1 cellular context compared by ENCODE assay signal in the genomic region with DNA sequence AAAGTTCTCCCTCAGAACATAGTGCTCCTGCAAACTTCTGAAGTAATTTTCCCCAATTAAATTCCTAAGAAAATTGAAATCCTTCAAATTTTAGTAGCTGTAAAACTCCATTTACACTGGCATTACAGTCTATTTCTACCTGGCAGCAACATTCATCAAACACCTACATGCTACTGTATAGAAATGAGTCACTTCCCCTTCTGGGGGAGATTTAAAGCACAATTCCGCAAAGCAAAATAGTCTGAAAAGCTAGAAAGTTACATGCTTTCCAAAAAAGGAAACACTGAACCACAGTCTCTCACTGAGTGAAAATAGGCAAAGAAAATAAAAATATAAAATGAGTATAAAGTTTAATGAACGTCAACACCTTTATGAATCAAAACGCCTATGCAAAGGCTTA.
TF ChIP-seq lines count a peak whose summit lies in the region.

No MANE protein-coding gene starts in this region.

TF ChIP-seq in GM12878, 131 proteins besides CTCF, POLR2A, EP300 and RAD21 (continued from another document and continues in another):
- TF ChIP-seq GATAD2B (conservative IDR thresholded peaks at IDR 0.05; ENCODE audit: low read depth) (0 out of 2 replicates have a peak, but pooled peaks have one; percentile 23), NR2F1 (conservative IDR thresholded peaks at IDR 0.05) (0 out of 2 replicates have a peak, but pooled peaks have one; percentile 16), ZNF24 (IDR thresholded peaks at IDR 0.05) (0 out of 2 replicates have a peak, but pooled peaks have one; percentile 38), CHD1 (IDR thresholded peaks at IDR 0.05; ENCODE audit: low read depth, low read length) (no peak), JUNB (IDR thresholded peaks at IDR 0.05) (peak; percentile 97), DPF2 (IDR thresholded peaks at IDR 0.05) (peak; percentile 99), RUNX3 (IDR thresholded peaks at IDR 0.05; ENCODE audit: low read length) (peak; percentile 89), FOXM1 (IDR thresholded peaks at IDR 0.05; ENCODE audit: low read depth, low read length) (peak; percentile 67; the same call in 1 of the 2 replicates), ETV6 (conservative IDR thresholded peaks at IDR 0.05 in 1 of 2, IDR thresholded peaks at IDR 0.05 in 1 of 2; ENCODE audit: borderline replicate concordance in 1 of 2, low read depth in 1 of 2) (peak in 1 of 2 experiments; percentile 96; a peak in 2 of 4 replicates), CREB1 (IDR thresholded peaks at IDR 0.05; ENCODE audit: low read depth) (peak; percentile 45; the same call in 1 of the 2 replicates), BCL11A (IDR thresholded peaks at IDR 0.05; ENCODE audit: low read depth, low read length) (peak; percentile 93), ZNF217 (IDR thresholded peaks at IDR 0.05) (peak; percentile 82), TBL1XR1 (IDR thresholded peaks at IDR 0.05; ENCODE audit: low read depth, low read length) (peak; percentile 43; the same call in 1 of the 2 replicates), IKZF1 (conservative IDR thresholded peaks at IDR 0.05) (peak; percentile 82), CREM (IDR thresholded peaks at IDR 0.05; ENCODE audit: low read depth) (peak; percentile 74; the same call in 1 of the 2 replicates), ATF7 (IDR thresholded peaks at IDR 0.05; ENCODE audit: low read depth) (peak; percentile 85), SMARCA5 (IDR thresholded peaks at IDR 0.05) (no peak), EED (IDR thresholded peaks at IDR 0.05; ENCODE audit: low read depth) (no peak), CBFB (IDR thresholded peaks at IDR 0.05; ENCODE audit: low read depth) (no peak), TCF12 (IDR thresholded peaks at IDR 0.05; ENCODE audit: low read depth, low read length) (no peak), BMI1 (IDR thresholded peaks at IDR 0.05; ENCODE audit: borderline replicate concordance) (peak; percentile 87), IKZF2 (IDR thresholded peaks at IDR 0.05) (peak; percentile 76 to 79), NFIC (IDR thresholded peaks at IDR 0.05; ENCODE audit: low read depth, low read length) (peak; percentile 85), RBBP5 (conservative IDR thresholded peaks at IDR 0.05) (no peak), MEF2B (IDR thresholded peaks at IDR 0.05; ENCODE audit: partially characterized antibody, poor library complexity, severe bottlenecking) (peak; percentile 95), JUND (IDR thresholded peaks at IDR 0.05; ENCODE audit: low read depth, low read length) (peak; percentile 93), MTA2 (IDR thresholded peaks at IDR 0.05; ENCODE audit: low read depth) (peak; percentile 87), IRF4 (IDR thresholded peaks at IDR 0.05; ENCODE audit: low read depth, low read length) (peak; percentile 94), SRF (IDR thresholded peaks at IDR 0.05; ENCODE audit: low read depth in 2 of 2, low read length in 2 of 2) (0 out of 4 replicates have a peak, but pooled peaks of 1 of the 2 experiments have one; percentile 48), SIN3A (IDR thresholded peaks at IDR 0.05; ENCODE audit: low read depth, low read length) (no peak), RB1 (IDR thresholded peaks at IDR 0.05; ENCODE audit: borderline replicate concordance) (no peak), MEF2A (IDR thresholded peaks at IDR 0.05; ENCODE audit: insufficient read depth, low read depth, low read length) (peak; percentile 95), MTA3 (IDR thresholded peaks at IDR 0.05; ENCODE audit: borderline replicate concordance, low read length) (peak; percentile 84; the same call in 1 of the 2 replicates), EGR1 (IDR thresholded peaks at IDR 0.05; ENCODE audit: borderline replicate concordance in 1 of 2, low read depth in 2 of 2, low read length in 2 of 2) (peak in 1 of 2 experiments; percentile 15; a peak in 1 of 3 replicates)
- TF ChIP-seq, protein P1, sequence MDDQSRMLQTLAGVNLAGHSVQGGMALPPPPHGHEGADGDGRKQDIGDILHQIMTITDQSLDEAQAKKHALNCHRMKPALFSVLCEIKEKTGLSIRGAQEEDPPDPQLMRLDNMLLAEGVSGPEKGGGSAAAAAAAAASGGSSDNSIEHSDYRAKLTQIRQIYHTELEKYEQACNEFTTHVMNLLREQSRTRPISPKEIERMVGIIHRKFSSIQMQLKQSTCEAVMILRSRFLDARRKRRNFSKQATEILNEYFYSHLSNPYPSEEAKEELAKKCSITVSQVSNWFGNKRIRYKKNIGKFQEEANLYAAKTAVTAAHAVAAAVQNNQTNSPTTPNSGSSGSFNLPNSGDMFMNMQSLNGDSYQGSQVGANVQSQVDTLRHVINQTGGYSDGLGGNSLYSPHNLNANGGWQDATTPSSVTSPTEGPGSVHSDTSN (IDR thresholded peaks at IDR 0.05; ENCODE audit: insufficient replicate concordance, low read depth, low read length): peak; percentile 64
- TF ChIP-seq, protein P2, sequence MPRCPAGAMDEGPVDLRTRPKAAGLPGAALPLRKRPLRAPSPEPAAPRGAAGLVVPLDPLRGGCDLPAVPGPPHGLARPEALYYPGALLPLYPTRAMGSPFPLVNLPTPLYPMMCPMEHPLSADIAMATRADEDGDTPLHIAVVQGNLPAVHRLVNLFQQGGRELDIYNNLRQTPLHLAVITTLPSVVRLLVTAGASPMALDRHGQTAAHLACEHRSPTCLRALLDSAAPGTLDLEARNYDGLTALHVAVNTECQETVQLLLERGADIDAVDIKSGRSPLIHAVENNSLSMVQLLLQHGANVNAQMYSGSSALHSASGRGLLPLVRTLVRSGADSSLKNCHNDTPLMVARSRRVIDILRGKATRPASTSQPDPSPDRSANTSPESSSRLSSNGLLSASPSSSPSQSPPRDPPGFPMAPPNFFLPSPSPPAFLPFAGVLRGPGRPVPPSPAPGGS (IDR thresholded peaks at IDR 0.05; ENCODE audit: borderline replicate concordance, insufficient read depth, low read depth, low read length, poor library complexity, severe bottlenecking): peak; percentile 55
- TF ChIP-seq, protein P3, sequence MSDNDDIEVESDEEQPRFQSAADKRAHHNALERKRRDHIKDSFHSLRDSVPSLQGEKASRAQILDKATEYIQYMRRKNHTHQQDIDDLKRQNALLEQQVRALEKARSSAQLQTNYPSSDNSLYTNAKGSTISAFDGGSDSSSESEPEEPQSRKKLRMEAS (IDR thresholded peaks at IDR 0.05; ENCODE audit: low read depth, low read length): no peak
- TF ChIP-seq, protein P4, sequence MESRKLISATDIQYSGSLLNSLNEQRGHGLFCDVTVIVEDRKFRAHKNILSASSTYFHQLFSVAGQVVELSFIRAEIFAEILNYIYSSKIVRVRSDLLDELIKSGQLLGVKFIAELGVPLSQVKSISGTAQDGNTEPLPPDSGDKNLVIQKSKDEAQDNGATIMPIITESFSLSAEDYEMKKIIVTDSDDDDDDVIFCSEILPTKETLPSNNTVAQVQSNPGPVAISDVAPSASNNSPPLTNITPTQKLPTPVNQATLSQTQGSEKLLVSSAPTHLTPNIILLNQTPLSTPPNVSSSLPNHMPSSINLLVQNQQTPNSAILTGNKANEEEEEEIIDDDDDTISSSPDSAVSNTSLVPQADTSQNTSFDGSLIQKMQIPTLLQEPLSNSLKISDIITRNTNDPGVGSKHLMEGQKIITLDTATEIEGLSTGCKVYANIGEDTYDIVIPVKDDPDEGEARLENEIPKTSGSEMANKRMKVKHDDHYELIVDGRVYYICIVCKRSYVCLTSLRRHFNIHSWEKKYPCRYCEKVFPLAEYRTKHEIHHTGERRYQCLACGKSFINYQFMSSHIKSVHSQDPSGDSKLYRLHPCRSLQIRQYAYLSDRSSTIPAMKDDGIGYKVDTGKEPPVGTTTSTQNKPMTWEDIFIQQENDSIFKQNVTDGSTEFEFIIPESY (IDR thresholded peaks at IDR 0.05): no peak
- TF ChIP-seq, protein P5, sequence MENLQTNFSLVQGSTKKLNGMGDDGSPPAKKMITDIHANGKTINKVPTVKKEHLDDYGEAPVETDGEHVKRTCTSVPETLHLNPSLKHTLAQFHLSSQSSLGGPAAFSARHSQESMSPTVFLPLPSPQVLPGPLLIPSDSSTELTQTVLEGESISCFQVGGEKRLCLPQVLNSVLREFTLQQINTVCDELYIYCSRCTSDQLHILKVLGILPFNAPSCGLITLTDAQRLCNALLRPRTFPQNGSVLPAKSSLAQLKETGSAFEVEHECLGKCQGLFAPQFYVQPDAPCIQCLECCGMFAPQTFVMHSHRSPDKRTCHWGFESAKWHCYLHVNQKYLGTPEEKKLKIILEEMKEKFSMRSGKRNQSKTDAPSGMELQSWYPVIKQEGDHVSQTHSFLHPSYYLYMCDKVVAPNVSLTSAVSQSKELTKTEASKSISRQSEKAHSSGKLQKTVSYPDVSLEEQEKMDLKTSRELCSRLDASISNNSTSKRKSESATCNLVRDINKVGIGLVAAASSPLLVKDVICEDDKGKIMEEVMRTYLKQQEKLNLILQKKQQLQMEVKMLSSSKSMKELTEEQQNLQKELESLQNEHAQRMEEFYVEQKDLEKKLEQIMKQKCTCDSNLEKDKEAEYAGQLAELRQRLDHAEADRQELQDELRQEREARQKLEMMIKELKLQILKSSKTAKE (IDR thresholded peaks at IDR 0.05; ENCODE audit: low read depth, poor library complexity, severe bottlenecking): peak; percentile 94
- TF ChIP-seq, protein P6, sequence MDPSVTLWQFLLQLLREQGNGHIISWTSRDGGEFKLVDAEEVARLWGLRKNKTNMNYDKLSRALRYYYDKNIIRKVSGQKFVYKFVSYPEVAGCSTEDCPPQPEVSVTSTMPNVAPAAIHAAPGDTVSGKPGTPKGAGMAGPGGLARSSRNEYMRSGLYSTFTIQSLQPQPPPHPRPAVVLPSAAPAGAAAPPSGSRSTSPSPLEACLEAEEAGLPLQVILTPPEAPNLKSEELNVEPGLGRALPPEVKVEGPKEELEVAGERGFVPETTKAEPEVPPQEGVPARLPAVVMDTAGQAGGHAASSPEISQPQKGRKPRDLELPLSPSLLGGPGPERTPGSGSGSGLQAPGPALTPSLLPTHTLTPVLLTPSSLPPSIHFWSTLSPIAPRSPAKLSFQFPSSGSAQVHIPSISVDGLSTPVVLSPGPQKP (IDR thresholded peaks at IDR 0.05; ENCODE audit: low read depth, low read length): no peak
- TF ChIP-seq, protein P7, sequence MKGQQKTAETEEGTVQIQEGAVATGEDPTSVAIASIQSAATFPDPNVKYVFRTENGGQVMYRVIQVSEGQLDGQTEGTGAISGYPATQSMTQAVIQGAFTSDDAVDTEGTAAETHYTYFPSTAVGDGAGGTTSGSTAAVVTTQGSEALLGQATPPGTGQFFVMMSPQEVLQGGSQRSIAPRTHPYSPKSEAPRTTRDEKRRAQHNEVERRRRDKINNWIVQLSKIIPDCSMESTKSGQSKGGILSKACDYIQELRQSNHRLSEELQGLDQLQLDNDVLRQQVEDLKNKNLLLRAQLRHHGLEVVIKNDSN (IDR thresholded peaks at IDR 0.05; ENCODE audit: borderline replicate concordance, extremely low read length, insufficient read depth, low read depth, low read length): no peak
- TF ChIP-seq, protein P8, sequence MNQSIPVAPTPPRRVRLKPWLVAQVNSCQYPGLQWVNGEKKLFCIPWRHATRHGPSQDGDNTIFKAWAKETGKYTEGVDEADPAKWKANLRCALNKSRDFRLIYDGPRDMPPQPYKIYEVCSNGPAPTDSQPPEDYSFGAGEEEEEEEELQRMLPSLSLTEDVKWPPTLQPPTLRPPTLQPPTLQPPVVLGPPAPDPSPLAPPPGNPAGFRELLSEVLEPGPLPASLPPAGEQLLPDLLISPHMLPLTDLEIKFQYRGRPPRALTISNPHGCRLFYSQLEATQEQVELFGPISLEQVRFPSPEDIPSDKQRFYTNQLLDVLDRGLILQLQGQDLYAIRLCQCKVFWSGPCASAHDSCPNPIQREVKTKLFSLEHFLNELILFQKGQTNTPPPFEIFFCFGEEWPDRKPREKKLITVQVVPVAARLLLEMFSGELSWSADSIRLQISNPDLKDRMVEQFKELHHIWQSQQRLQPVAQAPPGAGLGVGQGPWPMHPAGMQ (IDR thresholded peaks at IDR 0.05; ENCODE audit: borderline replicate concordance): no peak
- TF ChIP-seq, protein P9, sequence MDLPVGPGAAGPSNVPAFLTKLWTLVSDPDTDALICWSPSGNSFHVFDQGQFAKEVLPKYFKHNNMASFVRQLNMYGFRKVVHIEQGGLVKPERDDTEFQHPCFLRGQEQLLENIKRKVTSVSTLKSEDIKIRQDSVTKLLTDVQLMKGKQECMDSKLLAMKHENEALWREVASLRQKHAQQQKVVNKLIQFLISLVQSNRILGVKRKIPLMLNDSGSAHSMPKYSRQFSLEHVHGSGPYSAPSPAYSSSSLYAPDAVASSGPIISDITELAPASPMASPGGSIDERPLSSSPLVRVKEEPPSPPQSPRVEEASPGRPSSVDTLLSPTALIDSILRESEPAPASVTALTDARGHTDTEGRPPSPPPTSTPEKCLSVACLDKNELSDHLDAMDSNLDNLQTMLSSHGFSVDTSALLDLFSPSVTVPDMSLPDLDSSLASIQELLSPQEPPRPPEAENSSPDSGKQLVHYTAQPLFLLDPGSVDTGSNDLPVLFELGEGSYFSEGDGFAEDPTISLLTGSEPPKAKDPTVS (IDR thresholded peaks at IDR 0.05; ENCODE audit: low read depth, low read length): no peak
- TF ChIP-seq, protein P10, sequence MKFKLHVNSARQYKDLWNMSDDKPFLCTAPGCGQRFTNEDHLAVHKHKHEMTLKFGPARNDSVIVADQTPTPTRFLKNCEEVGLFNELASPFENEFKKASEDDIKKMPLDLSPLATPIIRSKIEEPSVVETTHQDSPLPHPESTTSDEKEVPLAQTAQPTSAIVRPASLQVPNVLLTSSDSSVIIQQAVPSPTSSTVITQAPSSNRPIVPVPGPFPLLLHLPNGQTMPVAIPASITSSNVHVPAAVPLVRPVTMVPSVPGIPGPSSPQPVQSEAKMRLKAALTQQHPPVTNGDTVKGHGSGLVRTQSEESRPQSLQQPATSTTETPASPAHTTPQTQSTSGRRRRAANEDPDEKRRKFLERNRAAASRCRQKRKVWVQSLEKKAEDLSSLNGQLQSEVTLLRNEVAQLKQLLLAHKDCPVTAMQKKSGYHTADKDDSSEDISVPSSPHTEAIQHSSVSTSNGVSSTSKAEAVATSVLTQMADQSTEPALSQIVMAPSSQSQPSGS (IDR thresholded peaks at IDR 0.05; ENCODE audit: low read length): peak; percentile 92
- TF ChIP-seq, protein P11, sequence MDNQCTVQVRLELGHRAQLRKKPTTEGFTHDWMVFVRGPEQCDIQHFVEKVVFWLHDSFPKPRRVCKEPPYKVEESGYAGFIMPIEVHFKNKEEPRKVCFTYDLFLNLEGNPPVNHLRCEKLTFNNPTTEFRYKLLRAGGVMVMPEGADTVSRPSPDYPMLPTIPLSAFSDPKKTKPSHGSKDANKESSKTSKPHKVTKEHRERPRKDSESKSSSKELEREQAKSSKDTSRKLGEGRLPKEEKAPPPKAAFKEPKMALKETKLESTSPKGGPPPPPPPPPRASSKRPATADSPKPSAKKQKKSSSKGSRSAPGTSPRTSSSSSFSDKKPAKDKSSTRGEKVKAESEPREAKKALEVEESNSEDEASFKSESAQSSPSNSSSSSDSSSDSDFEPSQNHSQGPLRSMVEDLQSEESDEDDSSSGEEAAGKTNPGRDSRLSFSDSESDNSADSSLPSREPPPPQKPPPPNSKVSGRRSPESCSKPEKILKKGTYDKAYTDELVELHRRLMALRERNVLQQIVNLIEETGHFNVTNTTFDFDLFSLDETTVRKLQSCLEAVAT (IDR thresholded peaks at IDR 0.05): no peak
- TF ChIP-seq, protein P12, sequence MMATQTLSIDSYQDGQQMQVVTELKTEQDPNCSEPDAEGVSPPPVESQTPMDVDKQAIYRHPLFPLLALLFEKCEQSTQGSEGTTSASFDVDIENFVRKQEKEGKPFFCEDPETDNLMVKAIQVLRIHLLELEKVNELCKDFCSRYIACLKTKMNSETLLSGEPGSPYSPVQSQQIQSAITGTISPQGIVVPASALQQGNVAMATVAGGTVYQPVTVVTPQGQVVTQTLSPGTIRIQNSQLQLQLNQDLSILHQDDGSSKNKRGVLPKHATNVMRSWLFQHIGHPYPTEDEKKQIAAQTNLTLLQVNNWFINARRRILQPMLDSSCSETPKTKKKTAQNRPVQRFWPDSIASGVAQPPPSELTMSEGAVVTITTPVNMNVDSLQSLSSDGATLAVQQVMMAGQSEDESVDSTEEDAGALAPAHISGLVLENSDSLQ (IDR thresholded peaks at IDR 0.05): 0 out of 2 replicates have a peak, but pooled peaks have one; percentile 10
